Comparison of ENCODE assay signal across 22 cellular contexts in genomic region chr6:158787395-158787794, GRCh38. TPM values are rescaled to one million over a fixed set of nuclear protein-coding genes. Genes with fewer than 3 reads are reported as not detected.
DNase-seq lines count a peak whose midpoint lies in the region; ATAC-seq, FAIRE-seq and TF ChIP-seq lines count a peak whose summit lies in the region.
"Had no signal": no experiment of that assay in that cellular context is flagged by ENCODE, and none has a peak within 500 bp of the region (broad histone marks: within the 10 kb centered on the region; RNA-seq: fewer than 3 reads in every experiment).

No MANE protein-coding gene starts in this region.

- DNase-seq in H1 (ENCODE audit: low read depth in 1 of 2, low spot score in 2 of 2) (no peak), omental fat pad (ENCODE audit: low spot score) (peak; percentile 13), upper lobe of right lung (no peak), HUDEP-2 (lab: John Stamatoyannopoulos, UW; ENCODE audit: unreplicated experiment in 76 of 76) (no peak), testis (no peak)
- DNase-seq: activated CD4-positive, alpha-beta T cell treated with anti-CD3 and anti-CD28 coated beads for 4 hours; activated naive CD4-positive, alpha-beta T cell treated with anti-CD3 and anti-CD28 coated beads, Interleukin-2, amount 50 U/mL, for 16 hours; DND-41; hypothalamus; Kasumi-1; kidney; NCI-H1048; NCI-H1930; NK-92 treated with Interleukin-12 subunit alpha and Interleukin-12 subunit beta, amount 100 ng/mL, for 24 hours; stimulated activated CD4-positive, alpha-beta T cell treated with anti-CD3 and anti-CD28 coated beads, Interleukin-4, amount 100 ng/mL, for 4 hours; substantia nigra had no signal

- H3K18ac ChIP-seq in H1 (ENCODE audit: extremely low read depth, low read length), result no peak overlapping the region

- TF ChIP-seq EP300 in H1 (IDR thresholded peaks at IDR 0.05; ENCODE audit: borderline replicate concordance in 1 of 2, low read depth in 2 of 2, low read length in 2 of 2), result no peak

- CTCF ChIA-PET in H1 (lab: Charles Lee; ENCODE audit: partially characterized antibody), result interaction anchor here (1.0 to 6.8 kb wide), 3 partner anchors 68 to 186 kb away, joined by 5 to 54 read pairs (median 6); no protein-coding TSS in a partner anchor

- H2AK5ac ChIP-seq in H1 (ENCODE audit: low read depth, low read length), result no peak overlapping the region

- H3K27ac ChIP-seq in C4-2B (peak overlapping the region; percentile 62), H1 (ENCODE audit: low read depth, low read length) (no peak overlapping the region), upper lobe of right lung (no peak overlapping the region), testis (no peak overlapping the region)

- H2BK120ac ChIP-seq in H1 (replicated peaks; ENCODE audit: low read depth, low read length), result no peak overlapping the region

- no peak overlapping the region for H3K23ac ChIP-seq in H1 (ENCODE audit: insufficient read length)

- H3K9ac ChIP-seq in H1 (replicated peaks in 1 of 4; ENCODE audit: extremely low read depth in 1 of 4, low read depth in 3 of 4, low read length in 3 of 4), result no peak overlapping the region; a peak in 1 of 7 replicates

- no peaks in the 10 kb centered on the region for H3K27me3 ChIP-seq in H1 (replicated peaks in 1 of 4; ENCODE audit: control insufficient read depth in 3 of 4, extremely low read depth in 1 of 4, insufficient read depth in 3 of 4, low read length in 3 of 4)
- H3K27me3 ChIP-seq in upper lobe of right lung, result no peaks in the 10 kb centered on the region
- no peaks in the 10 kb centered on the region for H3K27me3 ChIP-seq in testis

- peak overlapping the region; percentile 11; the same call in 1 of the 2 replicates for H4K8ac ChIP-seq in H1 (ENCODE audit: extremely low read depth, insufficient read depth, low read length)

- H2BK15ac ChIP-seq in H1 (ENCODE audit: low read length), result no peak overlapping the region

- POLR2A ChIA-PET in H1 (lab: Charles Lee; ENCODE audit: partially characterized antibody), result interaction anchor here (0.5 to 1.9 kb wide), 3 partner anchors 23 to 203 kb away, joined by 3 to 6 read pairs (median 4); no protein-coding TSS in a partner anchor

- H3K27ac Mint-ChIP-seq in IgD-negative memory B cell, result peak overlapping the region; percentile 64 to 96 (median 76)

- H3K4me3 ChIP-seq in H1 (ENCODE audit: extremely low read depth in 1 of 4, insufficient read depth in 2 of 4, low read depth in 3 of 4, low read length in 4 of 4) (no peak overlapping the region), upper lobe of right lung (no peak overlapping the region), testis (no peak overlapping the region)

- peaks cover 16% of the 10 kb centered on the region for H3K36me3 Mint-ChIP-seq in IgD-negative memory B cell

- TF ChIP-seq POLR2A in H1 (IDR thresholded peaks at IDR 0.05; ENCODE audit: control extremely low read depth in 1 of 2, low read depth in 2 of 2, low read length in 2 of 2), result no peak
- no peak for TF ChIP-seq POLR2A in testis (IDR thresholded peaks at IDR 0.05)

- H4K91ac ChIP-seq in H1 (replicated peaks; ENCODE audit: insufficient read length, low read length), result no peak overlapping the region

- ATAC-seq in omental fat pad (ENCODE audit: low FRiP score) (no peak), upper lobe of right lung (no peak), GM18867 (IDR thresholded peaks at IDR 0.05; ENCODE audit: unreplicated experiment) (no peak)

- intact Hi-C loops in upper lobe of right lung (cut with DNase I), result no loop called here
- intact Hi-C loops in testis (cut with DNase I; ENCODE audit: low total_unique reads), result no loop called here

- no peaks in the 10 kb centered on the region for H3K9me3 Mint-ChIP-seq in IgD-negative memory B cell
- H3K9me3 Mint-ChIP-seq: neural crest cell had no signal

- peaks cover 0 to 85% of the 10 kb centered on the region in 2 experiments; a peak in 3 of 4 replicates for H3K79me2 ChIP-seq in H1 (ENCODE audit: control insufficient read depth in 1 of 2, insufficient read depth in 2 of 2, low read length in 2 of 2)

- WGBS in H1 (ENCODE audit: extremely low coverage in 1 of 2, insufficient coverage in 1 of 2, insufficient read length in 1 of 2, insufficient replicate concordance in 2 of 2, low coverage in 1 of 2, low lambda C conversion rate in 2 of 2, missing lambda C conversion rate in 1 of 2), 2 experiments, result 81% methylated on average over 6 of the region's 6 CpGs; no CpG with 5 or more reads in 1 of the 2 experiments
- 74 to 92% methylated on average over 6 of the region's 6 CpGs for WGBS in testis, 2 donors

- H3K4me1 Mint-ChIP-seq in IgD-negative memory B cell, result peaks cover 30 to 46% (median 43%) of the 10 kb centered on the region in 3 donors

- H3K4me1 ChIP-seq in H1 (replicated peaks in 1 of 4; ENCODE audit: control insufficient read depth in 3 of 4, insufficient read depth in 4 of 4, low read length in 3 of 4) (no peaks in the 10 kb centered on the region; a peak in 1 of 7 replicates), upper lobe of right lung (peaks cover 15% of the 10 kb centered on the region), testis (peaks cover 6% of the 10 kb centered on the region)

- no peaks in the 10 kb centered on the region for H3K27me3 Mint-ChIP-seq in IgD-negative memory B cell

- no peak overlapping the region for H3K14ac ChIP-seq in H1 (ENCODE audit: insufficient read length)

- no peak for TF ChIP-seq RAD21 in H1 (IDR thresholded peaks at IDR 0.05 in 1 of 2, conservative IDR thresholded peaks at IDR 0.05 in 1 of 2; ENCODE audit: low read depth in 2 of 2, low read length in 2 of 2)

- peak overlapping the region in 1 of 4 donors; percentile 54 for H3K4me3 Mint-ChIP-seq in IgD-negative memory B cell
- H3K4me3 Mint-ChIP-seq: neural crest cell had no signal

- no peak overlapping the region for H2AFZ ChIP-seq in H1 (ENCODE audit: low read length)

- H2BK5ac ChIP-seq in H1 (ENCODE audit: low read depth, low read length), result 0 out of 2 replicates have a peak overlapping the region, but pooled peaks have one; percentile 8

- H4K20me1 ChIP-seq in H1 (replicated peaks in 1 of 2; ENCODE audit: control insufficient read depth in 1 of 2, insufficient read depth in 2 of 2, low read length in 2 of 2), result peaks cover 7 to 20% of the 10 kb centered on the region in 2 experiments

- no peak overlapping the region for H4K5ac ChIP-seq in H1 (ENCODE audit: insufficient read length, low read depth, low read length)

- no peak for FAIRE-seq in H1 (lab: Jason Lieb, UNC)
- FAIRE-seq: HTR-8/SVneo, kidney, TTC549 had no signal

- TF ChIP-seq CTCF in C4-2B (conservative IDR thresholded peaks at IDR 0.05), result no peak
- no peak for TF ChIP-seq CTCF in H1 (IDR thresholded peaks at IDR 0.05; ENCODE audit: control extremely low read depth in 1 of 3, insufficient read depth in 1 of 3, low read depth in 1 of 3, low read length in 3 of 3)
- TF ChIP-seq CTCF in omental fat pad (IDR thresholded peaks at IDR 0.05), result no peak
- no peak for TF ChIP-seq CTCF in upper lobe of right lung (IDR thresholded peaks at IDR 0.05)
- TF ChIP-seq CTCF in testis (IDR thresholded peaks at IDR 0.05), result no peak

- H3K9me3 ChIP-seq in H1 (ENCODE audit: insufficient read depth in 2 of 2, low read depth in 1 of 2, low read length in 1 of 2) (no peaks in the 10 kb centered on the region), upper lobe of right lung (no peaks in the 10 kb centered on the region), testis (no peaks in the 10 kb centered on the region)

- no peak overlapping the region for H2BK12ac ChIP-seq in H1 (ENCODE audit: low read depth, low read length)

- no peak overlapping the region for H3K4me2 ChIP-seq in H1 (ENCODE audit: insufficient read depth in 1 of 2, low read depth in 2 of 2, low read length in 2 of 2)

- no peak overlapping the region for H3K56ac ChIP-seq in H1 (replicated peaks; ENCODE audit: insufficient read length, low read depth, low read length)

- no peak overlapping the region for H3K4ac ChIP-seq in H1 (replicated peaks; ENCODE audit: insufficient read length, low read depth, low read length)

- no peaks in the 10 kb centered on the region for H3K23me2 ChIP-seq in H1 (ENCODE audit: low read depth, low read length)

- no peak overlapping the region for H2BK20ac ChIP-seq in H1 (ENCODE audit: low read length)

- H3K79me1 ChIP-seq in H1 (ENCODE audit: low read depth, low read length), result peaks cover 10% of the 10 kb centered on the region; the same call in 1 of the 2 replicates

- peaks cover 38 to 81% (median 61%) of the 10 kb centered on the region in 4 experiments for H3K36me3 ChIP-seq in H1 (ENCODE audit: control insufficient read depth in 2 of 4, insufficient read depth in 4 of 4, low read length in 3 of 4)
- H3K36me3 ChIP-seq in upper lobe of right lung, result peaks cover 62% of the 10 kb centered on the region
- H3K36me3 ChIP-seq in testis (ENCODE audit: low read depth, missing control alignments), result no peaks in the 10 kb centered on the region

TF ChIP-seq in H1, 55 proteins besides CTCF, POLR2A, EP300 and RAD21 (continues in another document):
- TF ChIP-seq SP1 (IDR thresholded peaks at IDR 0.05; ENCODE audit: low read depth, low read length), result no peak
- no peak for TF ChIP-seq HDAC6 (IDR thresholded peaks at IDR 0.05; ENCODE audit: low read depth, low read length)
- TF ChIP-seq RFX5 (IDR thresholded peaks at IDR 0.05; ENCODE audit: borderline replicate concordance, low read depth, low read length), result no peak
- no peak for TF ChIP-seq CREB1 (IDR thresholded peaks at IDR 0.05)
- TF ChIP-seq SIN3A (conservative IDR thresholded peaks at IDR 0.05 in 1 of 2, IDR thresholded peaks at IDR 0.05 in 1 of 2; ENCODE audit: low read depth in 1 of 2, low read length in 2 of 2), result no peak
- no peak for TF ChIP-seq CEBPB (IDR thresholded peaks at IDR 0.05; ENCODE audit: low read depth, low read length)
- no peak for TF ChIP-seq SIX5 (IDR thresholded peaks at IDR 0.05; ENCODE audit: low read depth, low read length)
- no peak for TF ChIP-seq SIRT6 (IDR thresholded peaks at IDR 0.05; ENCODE audit: low read length)
- no peak for TF ChIP-seq NANOG (IDR thresholded peaks at IDR 0.05; ENCODE audit: insufficient read depth, low read depth, low read length, poor library complexity, severe bottlenecking)

RNA-seq across cellular contexts. Expression of gene EZR, which starts 31.8 kb away (rescaled TPM):
- polyA plus RNA-seq in IgD-negative memory B cell (588 TPM), H1 (2011; rRNA removed) (122 and 138 TPM in 2 replicates), testis (ENCODE audit: insufficient read depth, low read depth, low replicate concordance) (129 TPM)
- total RNA-seq in H1 (2021; fragmentation: NEBNext Ultra II Directional; extraction: Animal tissue kit (Norgen Biotek cat#: 25700)), result 286 and 287 TPM in 2 replicates
- 180 TPM for polyA plus RNA-seq in H1 (2011; cell fraction: cytosol; rRNA removed)
- 214 TPM for polyA plus RNA-seq in H1 (2011; cell fraction: nucleus; rRNA removed)
- polyA plus RNA-seq in H1 (2012, experiment 1 of 2), result 182 to 212 TPM (median 197 TPM) in 4 replicates
- 94.1 TPM for polyA plus RNA-seq in H1 (2012, experiment 2 of 2)
- 180 TPM for polyA plus RNA-seq in H1 (2013, experiment 1 of 2)
- 182 TPM for polyA plus RNA-seq in H1 (2013, experiment 2 of 2)
- 153 and 157 TPM in 2 replicates for polyA minus RNA-seq in H1 (2011; rRNA and poly(A)+ RNA removed)
- polyA minus RNA-seq in H1 (2011; cell fraction: cytosol; rRNA and poly(A)+ RNA removed), result 91.7 TPM
- 77.4 TPM for polyA minus RNA-seq in H1 (2011; cell fraction: nucleus; rRNA and poly(A)+ RNA removed)
- total RNA-seq in omental fat pad (100 to 1,000 TPM in 2 of 4 donors, 10 to 100 TPM in 2; 60.9 to 480 (median 251) TPM), upper lobe of right lung (260 TPM), testis (100 to 1,000 TPM; 164 to 199 TPM)
